ENCODE assay signal across 26 cellular contexts in genomic region chr22:28128827-28129226, GRCh38.
"Had no signal": no experiment of that assay in that cellular context is flagged by ENCODE, and none has a peak within 500 bp of the region (broad histone marks: within the 10 kb centered on the region; RNA-seq: fewer than 3 reads in every experiment).

No MANE protein-coding gene starts in this region.

- H3K4me1 ChIP-seq: esophagus squamous epithelium, heart right ventricle, prostate gland, right atrium auricular region, stomach, thyroid gland had no signal

- H3K27ac ChIP-seq: coronary artery, esophagus squamous epithelium, heart right ventricle, neutrophil, prostate gland, right atrium auricular region, stomach, thyroid gland had no signal

- DNase-seq: dermis blood vessel endothelial cell; effector memory CD4-positive, alpha-beta T cell; erythroblast; esophagus squamous epithelium; foreskin melanocyte; glutamatergic neuron; heart right ventricle; hippocampal formation; mesenchymal stem cell; mucosa of descending colon; naive B cell; stimulated activated CD4-positive, alpha-beta T cell treated with anti-CD3 and anti-CD28 coated beads, Interleukin-12 subunit alpha, Interleukin-12 subunit beta, amount 100 ng/mL, for 4 hours; stimulated activated CD4-positive, alpha-beta T cell treated with anti-CD3 and anti-CD28 coated beads, Interleukin-1b, Interleukin-23, amount 100 ng/mL, for 48 hours; stimulated activated CD4-positive, alpha-beta T cell treated with anti-CD3 and anti-CD28 coated beads, Interleukin-4, amount 100 ng/mL, for 1 hour; stimulated activated CD8-positive, alpha-beta memory T cell treated with anti-CD3 and anti-CD28 coated beads, Interleukin-4, amount 100 ng/mL, for 48 hours; stimulated activated naive CD4-positive, alpha-beta T cell; stomach had no signal

- H3K9me3 ChIP-seq: esophagus squamous epithelium, heart right ventricle, mucosa of descending colon, neutrophil, prostate gland, right atrium auricular region, stomach, thyroid gland had no signal

- H3K36me3 Mint-ChIP-seq: naive B cell; natural killer cell treated with Interleukin-12 subunit alpha and Interleukin-12 subunit beta and Interleukin-15 and Interleukin-18, amount 100 ng/mL, for 72 hours had no signal

- H3K27ac Mint-ChIP-seq: naive B cell; natural killer cell treated with Interleukin-12 subunit alpha and Interleukin-12 subunit beta and Interleukin-15 and Interleukin-18, amount 100 ng/mL, for 72 hours had no signal

- H3K4me1 Mint-ChIP-seq: naive B cell, neural crest cell had no signal

- H3K4me3 Mint-ChIP-seq: mesothelial cell of epicardium; naive B cell; natural killer cell treated with Interleukin-12 subunit alpha and Interleukin-12 subunit beta and Interleukin-15 and Interleukin-18, amount 100 ng/mL, for 72 hours; neural crest cell had no signal

- H3K4me3 ChIP-seq: coronary artery, esophagus squamous epithelium, heart right ventricle, mucosa of descending colon, prostate gland, right atrium auricular region, smooth muscle cell, stomach, thyroid gland had no signal

- H3K9me3 Mint-ChIP-seq: mesothelial cell of epicardium; natural killer cell treated with Interleukin-12 subunit alpha and Interleukin-12 subunit beta and Interleukin-15 and Interleukin-18, amount 100 ng/mL, for 72 hours; neural crest cell had no signal

- H3K27me3 ChIP-seq: esophagus squamous epithelium, heart right ventricle, neutrophil, right atrium auricular region, stomach, thyroid gland had no signal

- H3K36me3 ChIP-seq: esophagus squamous epithelium, heart right ventricle, neutrophil, prostate gland, right atrium auricular region, stomach, thyroid gland had no signal
